Comparison of ENCODE assay signal across 8 cellular contexts in the genomic region with DNA sequence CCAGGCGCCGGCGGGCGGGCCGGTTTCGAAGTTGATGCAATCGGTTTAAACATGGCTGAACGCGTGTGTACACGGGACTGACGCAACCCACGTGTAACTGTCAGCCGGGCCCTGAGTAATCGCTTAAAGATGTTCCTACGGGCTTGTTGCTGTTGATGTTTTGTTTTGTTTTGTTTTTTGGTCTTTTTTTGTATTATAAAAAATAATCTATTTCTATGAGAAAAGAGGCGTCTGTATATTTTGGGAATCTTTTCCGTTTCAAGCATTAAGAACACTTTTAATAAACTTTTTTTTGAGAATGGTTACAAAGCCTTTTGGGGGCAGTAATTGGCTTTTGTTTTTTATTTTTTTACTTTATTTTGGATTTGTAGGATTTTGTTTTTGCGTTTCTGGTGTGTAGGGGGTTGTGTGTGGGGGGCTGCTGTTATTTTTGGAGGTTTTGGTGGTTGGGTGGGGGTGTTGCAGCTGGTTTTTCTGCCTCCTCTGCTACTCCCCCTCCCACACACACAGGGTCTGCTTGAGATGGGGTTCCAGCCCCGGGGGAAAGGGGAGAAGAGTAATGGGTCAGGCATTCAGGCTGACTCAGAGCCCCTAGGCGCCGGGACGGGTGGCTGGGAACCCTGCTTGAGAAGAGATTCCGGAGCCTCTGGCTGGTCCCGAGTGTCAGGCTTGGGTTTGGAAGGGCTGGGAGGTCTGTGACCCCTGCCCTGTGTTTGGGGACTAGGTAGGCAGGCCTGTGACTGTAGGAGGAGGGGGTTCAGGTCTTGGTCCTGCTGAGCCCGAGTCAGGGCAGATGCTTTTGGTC. TPM values are rescaled to one million over a fixed set of nuclear protein-coding genes. Genes with fewer than 3 reads are reported as not detected.
DNase-seq lines count a peak whose midpoint lies in the region; ATAC-seq, FAIRE-seq and TF ChIP-seq lines count a peak whose summit lies in the region.

No MANE protein-coding gene starts in this region.

- no peak overlapping the region for H2AFZ ChIP-seq in GM23248

- H3K9me2 ChIP-seq in GM23248 (ENCODE audit: insufficient read depth), result no peaks in the 10 kb centered on the region

- peak in 1 of 3 donors; percentile 74 for TF ChIP-seq POLR2A in body of pancreas (IDR thresholded peaks at IDR 0.05)

- 0 out of 22 replicates have a peak, but pooled peaks cover 0 to 7% (median 0%) of the 10 kb centered on the region in 11 experiments for H3K9me3 ChIP-seq in BLaER1 treated with 17β-estradiol and CSF1 and Interleukin-3, amounts not matched to agents 10 nM and 100 nM (replicated peaks in 1 of 11)
- no peaks in the 10 kb centered on the region for H3K9me3 ChIP-seq in GM23248 (ENCODE audit: low read depth)
- no peaks in the 10 kb centered on the region for H3K9me3 ChIP-seq in body of pancreas
- no peaks in the 10 kb centered on the region for H3K9me3 ChIP-seq in iPS-18c (ENCODE audit: control insufficient read depth, insufficient read depth, low read length)
- no peaks in the 10 kb centered on the region for H3K9me3 ChIP-seq in small intestine (ENCODE audit: control insufficient read depth, low read depth)

- ATAC-seq in body of pancreas, result peak; percentile 50

- H3K36me3 ChIP-seq in BLaER1 treated with 17β-estradiol and CSF1 and Interleukin-3, amounts not matched to agents 10 nM and 100 nM, result peaks cover 5 to 41% (median 25%) of the 10 kb centered on the region in 11 experiments; a peak in 21 of 22 replicates
- H3K36me3 ChIP-seq in GM23248 (ENCODE audit: low read depth) (peaks cover 23% of the 10 kb centered on the region; the same call in 1 of the 2 replicates), body of pancreas (replicated peaks in 1 of 2; ENCODE audit: insufficient read depth in 1 of 2, low read depth in 2 of 2) (no peaks in the 10 kb centered on the region), small intestine (ENCODE audit: control insufficient read depth in 2 of 2, insufficient read depth in 2 of 2, low read length in 2 of 2) (no peaks in the 10 kb centered on the region)

- intact Hi-C loops in body of pancreas (cut with DNase I), result no loop called here

- H3K27me3 ChIP-seq in BLaER1 treated with 17β-estradiol and CSF1 and Interleukin-3, amounts not matched to agents 10 nM and 100 nM, result no peaks in the 10 kb centered on the region
- H3K27me3 ChIP-seq in GM23248 (replicated peaks; ENCODE audit: insufficient read depth) (no peaks in the 10 kb centered on the region), body of pancreas (no peaks in the 10 kb centered on the region), small intestine (ENCODE audit: control insufficient read depth in 2 of 2, insufficient read depth in 2 of 2, low read length in 2 of 2) (no peaks in the 10 kb centered on the region)

- H3K27ac ChIP-seq in BLaER1 treated with 17β-estradiol and CSF1 and Interleukin-3, amounts not matched to agents 10 nM and 100 nM, result peak overlapping the region; percentile 88 to 100 (median 95)
- H3K27ac ChIP-seq in GM23248, result peak overlapping the region; percentile 98
- peak overlapping the region; percentile 65 to 100 (median 99) for H3K27ac ChIP-seq in body of pancreas
- peak overlapping the region; percentile 45 to 100 for H3K27ac ChIP-seq in small intestine (ENCODE audit: low read depth in 1 of 2, low read length in 1 of 2)

- 0 to 1% methylated on average over 25 of the region's 25 CpGs for WGBS in GM23248 (ENCODE audit: low coverage in 1 of 2, low lambda C conversion rate in 2 of 2, missing lambda C conversion rate in 2 of 2), 2 experiments
- WGBS in body of pancreas, 2 donors, result 3 to 8% methylated on average over 25 of the region's 25 CpGs
- 1 to 5% (median 2%) methylated on average over 25 of the region's 25 CpGs for whole genome bisulfite sequencing in small intestine, 3 donors

- peaks cover 21 to 72% (median 48%) of the 10 kb centered on the region in 10 experiments for H3K4me1 ChIP-seq in BLaER1 treated with 17β-estradiol and CSF1 and Interleukin-3, amounts not matched to agents 10 nM and 100 nM
- peaks cover 12% of the 10 kb centered on the region for H3K4me1 ChIP-seq in GM23248 (ENCODE audit: insufficient read depth)
- peaks cover 38% of the 10 kb centered on the region for H3K4me1 ChIP-seq in body of pancreas
- peaks cover 3 to 4% of the 10 kb centered on the region in 2 donors for H3K4me1 ChIP-seq in small intestine (ENCODE audit: control insufficient read depth in 2 of 2, insufficient read depth in 1 of 2, low read depth in 1 of 2, low read length in 1 of 2)

- H3K9ac ChIP-seq in BLaER1 treated with 17β-estradiol and CSF1 and Interleukin-3, amounts not matched to agents 10 nM and 100 nM, result peak overlapping the region; percentile 89 to 100 (median 95)
- peak overlapping the region; percentile 99 for H3K9ac ChIP-seq in GM23248

- peak overlapping the region; percentile 96 to 99 (median 99) for H3K4me2 ChIP-seq in BLaER1 treated with 17β-estradiol and CSF1 and Interleukin-3, amounts not matched to agents 10 nM and 100 nM
- H3K4me2 ChIP-seq in GM23248 (ENCODE audit: unreplicated experiment), result peak overlapping the region; percentile 99

- H4K20me1 ChIP-seq in BLaER1 treated with 17β-estradiol and CSF1 and Interleukin-3, amounts not matched to agents 10 nM and 100 nM, result peaks cover 26 to 69% (median 54%) of the 10 kb centered on the region in 11 experiments
- no peaks in the 10 kb centered on the region for H4K20me1 ChIP-seq in GM23248 (ENCODE audit: insufficient read depth)

- TF ChIP-seq CTCF in body of pancreas (IDR thresholded peaks at IDR 0.05) (no peak), D721Med (IDR thresholded peaks at IDR 0.05; ENCODE audit: insufficient read depth, missing control alignments) (no peak)

- FAIRE-seq in small intestine (lab: Jason Lieb, UNC) (no peak), D721Med (lab: Jason Lieb, UNC) (no peak)

- in situ Hi-C loops in GM23248 (cut with MboI), result loop anchor here (25.0 kb wide), 1 partner anchor 545 kb away; a partner anchor contains a TSS

- peaks cover 42% of the 10 kb centered on the region for H3F3A ChIP-seq in GM23248 (ENCODE audit: insufficient read depth)

- DNase-seq in GM23248 (peak; percentile 97), NCI-H1930 (lab: John Stamatoyannopoulos, UW) (peak; percentile 53 to 86), UCSD-AML1 (lab: John Stamatoyannopoulos, UW; ENCODE audit: unreplicated experiment) (peak; percentile 78), body of pancreas (peak; percentile 90 to 94 (median 92)), small intestine (peak; percentile 87), D721Med (ENCODE audit: insufficient read length, low spot score) (no peak)

- H3K4me3 ChIP-seq in BLaER1 treated with 17β-estradiol and CSF1 and Interleukin-3, amounts not matched to agents 10 nM and 100 nM, result peak overlapping the region; percentile 82 to 99 (median 90)
- H3K4me3 ChIP-seq in GM23248 (peak overlapping the region; percentile 92), body of pancreas (peak overlapping the region; percentile 13 to 76), iPS-18c (ENCODE audit: insufficient read depth, low read depth, low read length) (peak overlapping the region; percentile 93), small intestine (ENCODE audit: low read depth in 1 of 2, low read length in 2 of 2) (peak overlapping the region; percentile 92)

- H3K79me2 ChIP-seq in GM23248 (ENCODE audit: insufficient read depth), result peaks cover 39% of the 10 kb centered on the region

RNA-seq across cellular contexts. Expression of a gene that starts 1.9 kb away (rescaled TPM):
- total RNA-seq in GM23248 (2014; rRNA removed; shearing (Covaris generic)), result 54.4 and 73.8 TPM in 2 replicates
- polyA plus RNA-seq in GM23248 (2016; fragmentation: Nextera tagmentation; extraction: Ambion mirVana), result 46.5 and 47.1 TPM in 2 replicates
- total RNA-seq in body of pancreas, result 100 to 1,000 TPM in 1 of 2 donors, 10 to 100 TPM in 1; 47.7 to 104 TPM
- polyA plus RNA-seq in small intestine, result 10 to 100 TPM in 2 of 3 donors, 1 to 10 TPM in 1; 7.6 to 21.1 (median 19.7) TPM

RNA-seq across cellular contexts. Expression of a gene that starts 39.0 kb away (rescaled TPM):
- 54.6 and 55.7 TPM in 2 replicates for total RNA-seq in GM23248 (2014; rRNA removed; shearing (Covaris generic))
- polyA plus RNA-seq in GM23248 (2016; fragmentation: Nextera tagmentation; extraction: Ambion mirVana) (53.9 and 54.0 TPM in 2 replicates), small intestine (10 to 100 TPM; 16.8 to 33.5 (median 20.8) TPM)
- 1 to 10 TPM; 9.1 to 9.6 TPM for total RNA-seq in body of pancreas
